ENCODE assay signal across 10 cellular contexts in the genomic region with DNA sequence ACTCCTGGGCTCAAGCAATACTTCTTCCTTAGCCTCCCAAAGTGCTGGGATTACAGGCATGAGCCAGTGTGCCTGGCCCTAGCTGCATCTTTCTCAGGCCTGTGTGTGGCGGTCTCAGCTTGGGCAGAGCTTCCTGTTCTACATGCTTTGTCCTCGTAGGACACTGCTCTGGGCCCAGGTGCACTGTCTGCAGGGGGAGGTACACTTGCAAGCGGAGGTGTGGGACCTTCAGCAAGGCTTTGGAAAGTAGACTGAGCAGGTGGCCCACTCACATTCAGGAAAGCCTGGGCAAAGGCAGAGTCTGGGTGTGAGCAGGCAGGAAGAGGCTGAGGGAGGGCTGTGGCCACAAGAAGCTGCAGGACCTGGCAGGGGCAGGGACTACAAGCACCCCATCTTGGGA. TPM values are rescaled to one million over a fixed set of nuclear protein-coding genes. Genes with fewer than 3 reads are reported as not detected.
A peak's percentile ranks its signal among the peaks of the same experiment; 100 is the strongest.
DNase-seq lines count a peak whose midpoint lies in the region; ATAC-seq and TF ChIP-seq lines count a peak whose summit lies in the region.
"Had no signal": no experiment of that assay in that cellular context is flagged by ENCODE, and none has a peak within 500 bp of the region (broad histone marks: within the 10 kb centered on the region; RNA-seq: fewer than 3 reads in every experiment).

No MANE protein-coding gene starts in this region.

- H3K36me3 Mint-ChIP-seq in activated CD4-positive, alpha-beta T cell treated with anti-CD3 and anti-CD28 coated beads for 36 hours (ENCODE audit: low read depth), result peaks cover 10% of the 10 kb centered on the region
- H3K36me3 Mint-ChIP-seq in WTC11, result 0 out of 2 replicates have a peak, but pooled peaks cover 3% of the 10 kb centered on the region

- POLR2A ChIA-PET in activated CD4-positive, alpha-beta T cell treated with anti-CD3 and anti-CD28 coated beads for 36 hours (lab: Charles Lee), result interaction anchor here (0.7 kb wide), 1 partner anchor 8 kb away, joined by 3 read pairs; no protein-coding TSS in a partner anchor
- POLR2A ChIA-PET in WTC11 (lab: Charles Lee), result interaction anchor here (2.0 kb wide), 1 partner anchor 9 kb away, joined by 9 read pairs; no protein-coding TSS in a partner anchor

- no peaks in the 10 kb centered on the region for H3K27me3 ChIP-seq in left lung
- H3K27me3 ChIP-seq in suprapubic skin, result no peaks in the 10 kb centered on the region

- no peak for TF ChIP-seq POLR2A in suprapubic skin (IDR thresholded peaks at IDR 0.05)

- no peak for ATAC-seq in activated CD4-positive, alpha-beta T cell treated with anti-CD3 and anti-CD28 coated beads for 36 hours
- ATAC-seq in WTC11 (no peak), left lung (no peak), HG03196 (IDR thresholded peaks at IDR 0.05; ENCODE audit: unreplicated experiment) (no peak)

- H3K4me1 Mint-ChIP-seq in activated CD4-positive, alpha-beta T cell treated with anti-CD3 and anti-CD28 coated beads for 36 hours, result peaks cover 54% of the 10 kb centered on the region
- H3K4me1 Mint-ChIP-seq in WTC11, result peaks cover 27% of the 10 kb centered on the region

- H3K9me3 ChIP-seq in left lung (no peaks in the 10 kb centered on the region), suprapubic skin (no peaks in the 10 kb centered on the region)

- H3K9me3 Mint-ChIP-seq in activated CD4-positive, alpha-beta T cell treated with anti-CD3 and anti-CD28 coated beads for 36 hours (ENCODE audit: low read depth), result no peaks in the 10 kb centered on the region
- no peaks in the 10 kb centered on the region for H3K9me3 Mint-ChIP-seq in WTC11
- H3K9me3 Mint-ChIP-seq: stimulated activated naive CD8-positive, alpha-beta T cell treated with anti-CD3 and anti-CD28 coated beads, Interleukin-15, Interleukin-2, amounts not matched to agents 100 ng/mL and 50 ng/mL, for 24 hours had no signal

- H3K4me1 ChIP-seq in left lung (peaks cover 50 to 61% of the 10 kb centered on the region in 2 donors), suprapubic skin (peaks cover 49% of the 10 kb centered on the region)

- no peak for TF ChIP-seq EP300 in suprapubic skin (IDR thresholded peaks at IDR 0.05)

- H3K36me3 ChIP-seq in left lung (peaks cover 0 to 16% of the 10 kb centered on the region in 2 donors), suprapubic skin (peaks cover 4% of the 10 kb centered on the region)

- H3K27ac ChIP-seq in left lung (peak overlapping the region; percentile 70 to 85), suprapubic skin (peak overlapping the region; percentile 69)

- no peak overlapping the region for H3K4me3 Mint-ChIP-seq in activated CD4-positive, alpha-beta T cell treated with anti-CD3 and anti-CD28 coated beads for 36 hours
- H3K4me3 Mint-ChIP-seq in WTC11, result no peak overlapping the region
- H3K4me3 Mint-ChIP-seq: stimulated activated naive CD8-positive, alpha-beta T cell treated with anti-CD3 and anti-CD28 coated beads, Interleukin-15, Interleukin-2, amounts not matched to agents 100 ng/mL and 50 ng/mL, for 24 hours had no signal

- DNase-seq in activated CD4-positive, alpha-beta T cell treated with anti-CD3 and anti-CD28 coated beads for 36 hours, result no peak
- DNase-seq in activated CD4-positive, alpha-beta T cell treated with anti-CD3 and anti-CD28 coated beads for 48 hours, result no peak
- DNase-seq in WTC11 (ENCODE audit: low spot score), result no peak
- no peak for DNase-seq in left lung
- no peak for DNase-seq in suprapubic skin (ENCODE audit: low spot score in 2 of 2)
- no peak for DNase-seq in NCI-H128 (lab: John Stamatoyannopoulos, UW; ENCODE audit: unreplicated experiment)
- no peak for DNase-seq in ecto neural progenitor cell (ENCODE audit: low spot score)
- DNase-seq: effector CD4-positive, alpha-beta T cell had no signal

- intact Hi-C loops in activated CD4-positive, alpha-beta T cell treated with anti-CD3 and anti-CD28 coated beads for 36 hours (cut with DNase I, micrococcal nuclease), result loop anchor here in 1 of 2 experiments (10.0 kb wide), 1 partner anchor 57 kb away; no protein-coding TSS in a partner anchor
- intact Hi-C loops in left lung (cut with DNase I), result no loop called here

- H3K27me3 Mint-ChIP-seq in activated CD4-positive, alpha-beta T cell treated with anti-CD3 and anti-CD28 coated beads for 36 hours, result no peaks in the 10 kb centered on the region
- H3K27me3 Mint-ChIP-seq in WTC11 (ENCODE audit: low read depth), result no peaks in the 10 kb centered on the region
- H3K27me3 Mint-ChIP-seq: stimulated activated naive CD8-positive, alpha-beta T cell treated with anti-CD3 and anti-CD28 coated beads, Interleukin-15, Interleukin-2, amounts not matched to agents 100 ng/mL and 50 ng/mL, for 24 hours had no signal

- H3K27ac Mint-ChIP-seq in activated CD4-positive, alpha-beta T cell treated with anti-CD3 and anti-CD28 coated beads for 36 hours, result peak overlapping the region; percentile 55
- H3K27ac Mint-ChIP-seq in WTC11, result peak overlapping the region; percentile 96
- H3K27ac Mint-ChIP-seq: stimulated activated naive CD8-positive, alpha-beta T cell treated with anti-CD3 and anti-CD28 coated beads, Interleukin-15, Interleukin-2, amounts not matched to agents 100 ng/mL and 50 ng/mL, for 24 hours had no signal

- H3K4me3 ChIP-seq in left lung (no peak overlapping the region), suprapubic skin (no peak overlapping the region)

- CTCF ChIA-PET in activated CD4-positive, alpha-beta T cell treated with anti-CD3 and anti-CD28 coated beads for 36 hours (lab: Charles Lee), result interaction anchor here (1.0 kb wide), 1 partner anchor 10 kb away, joined by 4 read pairs; no protein-coding TSS in a partner anchor
- CTCF ChIA-PET in WTC11 (lab: Charles Lee), result interaction anchor here (0.7 to 5.5 kb wide), 7 partner anchors 9 to 84 kb away, joined by 3 to 99 read pairs (median 8); no protein-coding TSS in a partner anchor

- TF ChIP-seq CTCF in WTC11 (IDR thresholded peaks at IDR 0.05) (no peak), left lung (IDR thresholded peaks at IDR 0.05) (no peak), suprapubic skin (IDR thresholded peaks at IDR 0.05) (no peak)

- 90% methylated on average over 3 of the region's 3 CpGs for WGBS in suprapubic skin

TF ChIP-seq in WTC11, 78 proteins besides CTCF, POLR2A, EP300 and RAD21 (continues in another document):
- TF ChIP-seq CDX4 (CRISPR knock-in tag; IDR thresholded peaks at IDR 0.05; ENCODE audit: borderline replicate concordance), result no peak
- TF ChIP-seq, protein P1, sequence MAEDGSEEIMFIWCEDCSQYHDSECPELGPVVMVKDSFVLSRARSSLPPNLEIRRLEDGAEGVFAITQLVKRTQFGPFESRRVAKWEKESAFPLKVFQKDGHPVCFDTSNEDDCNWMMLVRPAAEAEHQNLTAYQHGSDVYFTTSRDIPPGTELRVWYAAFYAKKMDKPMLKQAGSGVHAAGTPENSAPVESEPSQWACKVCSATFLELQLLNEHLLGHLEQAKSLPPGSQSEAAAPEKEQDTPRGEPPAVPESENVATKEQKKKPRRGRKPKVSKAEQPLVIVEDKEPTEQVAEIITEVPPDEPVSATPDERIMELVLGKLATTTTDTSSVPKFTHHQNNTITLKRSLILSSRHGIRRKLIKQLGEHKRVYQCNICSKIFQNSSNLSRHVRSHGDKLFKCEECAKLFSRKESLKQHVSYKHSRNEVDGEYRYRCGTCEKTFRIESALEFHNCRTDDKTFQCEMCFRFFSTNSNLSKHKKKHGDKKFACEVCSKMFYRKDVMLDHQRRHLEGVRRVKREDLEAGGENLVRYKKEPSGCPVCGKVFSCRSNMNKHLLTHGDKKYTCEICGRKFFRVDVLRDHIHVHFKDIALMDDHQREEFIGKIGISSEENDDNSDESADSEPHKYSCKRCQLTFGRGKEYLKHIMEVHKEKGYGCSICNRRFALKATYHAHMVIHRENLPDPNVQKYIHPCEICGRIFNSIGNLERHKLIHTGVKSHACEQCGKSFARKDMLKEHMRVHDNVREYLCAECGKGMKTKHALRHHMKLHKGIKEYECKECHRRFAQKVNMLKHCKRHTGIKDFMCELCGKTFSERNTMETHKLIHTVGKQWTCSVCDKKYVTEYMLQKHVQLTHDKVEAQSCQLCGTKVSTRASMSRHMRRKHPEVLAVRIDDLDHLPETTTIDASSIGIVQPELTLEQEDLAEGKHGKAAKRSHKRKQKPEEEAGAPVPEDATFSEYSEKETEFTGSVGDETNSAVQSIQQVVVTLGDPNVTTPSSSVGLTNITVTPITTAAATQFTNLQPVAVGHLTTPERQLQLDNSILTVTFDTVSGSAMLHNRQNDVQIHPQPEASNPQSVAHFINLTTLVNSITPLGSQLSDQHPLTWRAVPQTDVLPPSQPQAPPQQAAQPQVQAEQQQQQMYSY (CRISPR knock-in tag; IDR thresholded peaks at IDR 0.05), result no peak
- no peak for TF ChIP-seq IRF2 (CRISPR knock-in tag; IDR thresholded peaks at IDR 0.05; ENCODE audit: borderline replicate concordance, low read depth)
- TF ChIP-seq E2F1 (CRISPR knock-in tag; IDR thresholded peaks at IDR 0.05), result no peak

RNA-seq across cellular contexts. Expression of gene SUSD2, which starts 33.6 kb away (rescaled TPM):
- under 1 TPM; 0.65 to 0.80 TPM for total RNA-seq in activated CD4-positive, alpha-beta T cell treated with anti-CD3 and anti-CD28 coated beads for 36 hours
- total RNA-seq in WTC11 (2021), result 0.85 to 1.1 TPM (median 0.94 TPM) in 3 replicates
- total RNA-seq in left lung, result 100 to 1,000 TPM in 1 of 2 donors, 10 to 100 TPM in 1; 63.2 to 374 TPM
- total RNA-seq in suprapubic skin, result 10 to 100 TPM in 3 of 4 donors, 1 to 10 TPM in 1; 5.1 to 41.4 (median 29.0) TPM
